Comparison of ENCODE assay signal across 14 cellular contexts in the genomic region with DNA sequence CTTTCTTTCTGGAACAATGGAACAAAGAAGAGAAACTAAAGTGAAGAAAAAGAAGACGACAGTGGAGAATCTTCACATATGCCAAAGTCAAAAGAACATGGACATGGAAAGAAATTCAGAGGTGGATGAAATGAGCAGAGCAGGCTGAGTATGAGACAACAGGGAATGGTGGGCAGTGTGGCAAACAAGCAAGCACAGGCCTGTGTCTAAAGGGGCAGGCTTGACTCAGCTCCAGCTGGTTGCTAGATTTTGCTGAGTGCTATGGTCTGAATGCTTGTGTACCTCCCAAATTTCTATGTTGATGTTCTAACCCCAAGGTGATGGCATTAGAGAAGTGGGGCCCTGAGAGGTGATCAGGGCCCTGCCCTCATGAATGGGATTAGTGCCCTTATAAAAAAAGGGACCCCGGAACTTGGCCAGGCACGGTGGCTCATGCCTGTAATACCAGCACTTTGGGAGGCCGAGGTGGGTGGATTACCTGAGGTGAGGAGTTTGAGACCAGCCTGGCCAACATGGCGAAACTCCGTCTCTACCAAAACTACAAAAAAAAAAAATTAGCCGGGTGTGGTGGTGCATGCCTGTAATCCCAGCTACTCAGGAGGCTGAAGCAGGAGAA. TPM values are rescaled to one million over a fixed set of nuclear protein-coding genes. Genes with fewer than 3 reads are reported as not detected.
DNase-seq lines count a peak whose midpoint lies in the region; ATAC-seq and TF ChIP-seq lines count a peak whose summit lies in the region.
"Had no signal": no experiment of that assay in that cellular context is flagged by ENCODE, and none has a peak within 500 bp of the region (broad histone marks: within the 10 kb centered on the region; RNA-seq: fewer than 3 reads in every experiment).

No MANE protein-coding gene starts in this region.

- no CpG with 5 or more reads among the region's 7 CpGs for WGBS in trophoblast cell (ENCODE audit: extremely low coverage, insufficient coverage, insufficient read length)
- WGBS in adrenal gland, 4 donors = 90 to 97% (median 96%) methylated on average over 7 of the region's 7 CpGs

- POLR2A ChIA-PET in activated CD4-positive, alpha-beta T cell treated with anti-CD3 and anti-CD28 coated beads for 36 hours (lab: Charles Lee) = no interaction called here
- POLR2A ChIA-PET in Panc1 (lab: Charles Lee) = interaction anchor here (0.6 kb wide), 1 partner anchor 14 kb away, joined by 3 read pairs; no protein-coding TSS in a partner anchor

- H3K4me1 ChIP-seq in Panc1 (ENCODE audit: control insufficient read depth, insufficient read depth, low read length) (peaks cover 23% of the 10 kb centered on the region), trophoblast cell (ENCODE audit: control insufficient read depth in 1 of 2, insufficient read depth in 2 of 2, low read length in 2 of 2) (peaks cover 4 to 23% of the 10 kb centered on the region in 2 experiments), adrenal gland (replicated peaks in 1 of 2) (peaks cover 34 to 63% of the 10 kb centered on the region in 2 donors)

- no peak overlapping the region for H2AFZ ChIP-seq in trophoblast cell (ENCODE audit: insufficient read depth, low read length, poor library complexity)
- H2AFZ ChIP-seq: hepatocyte had no signal

- H3K27me3 Mint-ChIP-seq in activated CD4-positive, alpha-beta T cell treated with anti-CD3 and anti-CD28 coated beads for 36 hours = no peaks in the 10 kb centered on the region
- H3K27me3 Mint-ChIP-seq in endothelial cell (ENCODE audit: unreplicated experiment) = peaks cover 2% of the 10 kb centered on the region

- in situ Hi-C loops in Panc1 (cut with HindIII; ENCODE audit: low pct_unique_long_range_greater_than_20kb, low sequenced_read_pairs) = no loop called here

- no peak overlapping the region for H4K91ac ChIP-seq in trophoblast cell (ENCODE audit: low read depth, low read length)

- no peak for DNase-seq in activated CD4-positive, alpha-beta T cell treated with anti-CD3 and anti-CD28 coated beads for 36 hours
- no peak for DNase-seq in activated CD4-positive, alpha-beta T cell treated with anti-CD3 and anti-CD28 coated beads for 48 hours
- DNase-seq in Panc1 (ENCODE audit: low read depth, low spot score) (no peak), endothelial cell (ENCODE audit: low spot score) (no peak), trophoblast cell (no peak), adrenal gland (no peak)
- DNase-seq in stimulated activated CD4-positive, alpha-beta T cell treated with anti-CD3 and anti-CD28 coated beads, Interleukin-2, amount 100 ng/mL, for 24 hours = no peak
- DNase-seq: activated naive CD4-positive, alpha-beta T cell treated with Interleukin-2 at 50 U/mL for 16 hours; NCI-H1105; NCI-H748 treated with DMSO at 0.1 percent for 48 hours; PC-3 had no signal

- no peak for ATAC-seq in activated CD4-positive, alpha-beta T cell treated with anti-CD3 and anti-CD28 coated beads for 36 hours
- ATAC-seq in Panc1 (no peak), HG03108 (IDR thresholded peaks at IDR 0.05; ENCODE audit: unreplicated experiment) (no peak)
- ATAC-seq: PC-3 had no signal

- H3K4ac ChIP-seq in trophoblast cell (ENCODE audit: low read depth, low read length) = peak overlapping the region; percentile 15

- no peak overlapping the region for H3K4me2 ChIP-seq in trophoblast cell (ENCODE audit: low read length)
- H3K4me2 ChIP-seq: hepatocyte had no signal

- no peak overlapping the region for H3K9ac ChIP-seq in trophoblast cell (ENCODE audit: low read length)

- no peak overlapping the region for H2AK5ac ChIP-seq in trophoblast cell (ENCODE audit: low read length)

- H3K9me3 ChIP-seq in Panc1 (ENCODE audit: control insufficient read depth, insufficient read depth, low read depth, low read length) (no peaks in the 10 kb centered on the region), trophoblast cell (ENCODE audit: insufficient read depth, low read depth, low read length) (no peaks in the 10 kb centered on the region), adrenal gland (replicated peaks in 1 of 3) (no peaks in the 10 kb centered on the region)
- H3K9me3 ChIP-seq: tibial nerve had no signal

- no peak overlapping the region for H4K12ac ChIP-seq in trophoblast cell (ENCODE audit: low read depth, low read length)

- peak overlapping the region; percentile 61 for H3K27ac ChIP-seq in Panc1 (ENCODE audit: low read length)
- H3K27ac ChIP-seq in trophoblast cell (ENCODE audit: low read depth, low read length) = no peak overlapping the region
- H3K27ac ChIP-seq in adrenal gland = peak overlapping the region in 1 of 5 donors; percentile 28
- H3K27ac ChIP-seq: hepatocyte, tibial nerve had no signal

- peaks cover 4% of the 10 kb centered on the region for H3K79me2 ChIP-seq in trophoblast cell (ENCODE audit: control insufficient read depth, insufficient read depth, low read length, poor library complexity)

- BruUV-seq in Panc1 (replicated peaks; lab: Mats Ljungman, UMichigan) = no TSS peak

- no peak overlapping the region for H2BK5ac ChIP-seq in trophoblast cell (ENCODE audit: low read depth, low read length, poor library complexity)

- TF ChIP-seq CTCF in Panc1 (IDR thresholded peaks at IDR 0.05) = no peak
- TF ChIP-seq CTCF in endothelial cell (IDR thresholded peaks at IDR 0.05; ENCODE audit: unreplicated experiment) = no peak
- TF ChIP-seq CTCF in adrenal gland (IDR thresholded peaks at IDR 0.05) = no peak

- peaks cover 16% of the 10 kb centered on the region for H3K4me1 Mint-ChIP-seq in activated CD4-positive, alpha-beta T cell treated with anti-CD3 and anti-CD28 coated beads for 36 hours
- H3K4me1 Mint-ChIP-seq in endothelial cell (ENCODE audit: unreplicated experiment) = peaks cover 30% of the 10 kb centered on the region

- peak overlapping the region; percentile 13 for H4K8ac ChIP-seq in trophoblast cell (ENCODE audit: low read depth, low read length)

- H3K79me1 ChIP-seq in trophoblast cell (ENCODE audit: low read length) = peaks cover 22% of the 10 kb centered on the region

- H3K36me3 Mint-ChIP-seq in activated CD4-positive, alpha-beta T cell treated with anti-CD3 and anti-CD28 coated beads for 36 hours (ENCODE audit: low read depth) = peaks cover 34% of the 10 kb centered on the region
- peaks cover 22% of the 10 kb centered on the region for H3K36me3 Mint-ChIP-seq in endothelial cell (ENCODE audit: low read depth, unreplicated experiment)

- H3K18ac ChIP-seq in trophoblast cell (ENCODE audit: low read length) = no peak overlapping the region

- H3K4me3 Mint-ChIP-seq in activated CD4-positive, alpha-beta T cell treated with anti-CD3 and anti-CD28 coated beads for 36 hours = no peak overlapping the region
- H3K4me3 Mint-ChIP-seq in endothelial cell (ENCODE audit: unreplicated experiment) = no peak overlapping the region

- no peak overlapping the region for H2BK120ac ChIP-seq in trophoblast cell (ENCODE audit: insufficient read depth, low read length, poor library complexity)

- H2BK12ac ChIP-seq in trophoblast cell (ENCODE audit: low read length) = no peak overlapping the region

- H3K27me3 ChIP-seq in Panc1 (ENCODE audit: control insufficient read depth, insufficient read depth, low read length) (no peaks in the 10 kb centered on the region), trophoblast cell (ENCODE audit: insufficient read depth, low read length) (no peaks in the 10 kb centered on the region), adrenal gland (no peaks in the 10 kb centered on the region)
- H3K27me3 ChIP-seq: hepatocyte, tibial nerve had no signal

- intact Hi-C loops in activated CD4-positive, alpha-beta T cell treated with anti-CD3 and anti-CD28 coated beads for 36 hours (cut with DNase I, micrococcal nuclease) = no loop called here
- intact Hi-C loops in Panc1 (cut with micrococcal nuclease; ENCODE audit: unreplicated experiment) (no loop called here), adrenal gland (cut with DNase I) (no loop called here)

- peak overlapping the region; percentile 67 for H3K27ac Mint-ChIP-seq in activated CD4-positive, alpha-beta T cell treated with anti-CD3 and anti-CD28 coated beads for 36 hours
- H3K27ac Mint-ChIP-seq in endothelial cell (ENCODE audit: unreplicated experiment) = peak overlapping the region; percentile 19

- H3K9me3 Mint-ChIP-seq in activated CD4-positive, alpha-beta T cell treated with anti-CD3 and anti-CD28 coated beads for 36 hours (ENCODE audit: low read depth) = no peaks in the 10 kb centered on the region
- no peaks in the 10 kb centered on the region for H3K9me3 Mint-ChIP-seq in endothelial cell (ENCODE audit: unreplicated experiment)

- H3K36me3 ChIP-seq in Panc1 (ENCODE audit: control insufficient read depth, insufficient read depth, low read length) = no peaks in the 10 kb centered on the region; the same call in 1 of the 2 replicates
- H3K36me3 ChIP-seq in trophoblast cell (ENCODE audit: control insufficient read depth in 1 of 2, insufficient read depth in 2 of 2, low read length in 2 of 2) = peaks cover 13 to 25% of the 10 kb centered on the region in 2 experiments
- H3K36me3 ChIP-seq in adrenal gland (replicated peaks in 1 of 2) = peaks cover 0 to 29% of the 10 kb centered on the region in 2 donors

- H3K14ac ChIP-seq in trophoblast cell (ENCODE audit: low read length) = no peak overlapping the region

- H3K23ac ChIP-seq in trophoblast cell (ENCODE audit: low read length) = no peak overlapping the region

- TF ChIP-seq POLR2A in adrenal gland (IDR thresholded peaks at IDR 0.05) = no peak

- CTCF ChIA-PET in activated CD4-positive, alpha-beta T cell treated with anti-CD3 and anti-CD28 coated beads for 36 hours (lab: Charles Lee) = no interaction called here
- CTCF ChIA-PET in Panc1 (lab: Charles Lee) = no interaction called here

- H3K4me3 ChIP-seq in Panc1 (ENCODE audit: low read depth in 2 of 2, low read length in 2 of 2) = no peak overlapping the region
- H3K4me3 ChIP-seq in trophoblast cell (ENCODE audit: low read depth, low read length) = no peak overlapping the region
- no peak overlapping the region for H3K4me3 ChIP-seq in adrenal gland
- H3K4me3 ChIP-seq: hepatocyte, tibial nerve had no signal

RNA-seq across cellular contexts. Expression of a gene that starts 49.6 kb away (rescaled TPM):
- total RNA-seq in activated CD4-positive, alpha-beta T cell treated with anti-CD3 and anti-CD28 coated beads for 36 hours = 10 to 100 TPM; 33.7 to 50.3 TPM
- total RNA-seq in Panc1 (2021; ENCODE audit: unreplicated experiment) (50.7 TPM), endothelial cell (ENCODE audit: unreplicated experiment) (109 TPM), adrenal gland (100 to 1,000 TPM in 2 of 8 donors, 10 to 100 TPM in 6; 58.4 to 116 (median 70.5) TPM)
- 26.6 TPM for polyA plus RNA-seq in Panc1 (2012; ENCODE audit: insufficient read length)
- 44.5 and 45.1 TPM in 2 replicates for polyA plus RNA-seq in trophoblast cell (2013)
- 10 to 100 TPM; 37.0 to 83.9 (median 64.1) TPM for polyA plus RNA-seq in adrenal gland
